Comparison of ENCODE assay signal across 27 cellular contexts in genomic region chr20:41913146-41913545, GRCh38.
"Had no signal": no experiment of that assay in that cellular context is flagged by ENCODE, and none has a peak within 500 bp of the region (broad histone marks: within the 10 kb centered on the region; RNA-seq: fewer than 3 reads in every experiment).

No MANE protein-coding gene starts in this region.

- H3K27ac ChIP-seq: neutrophil, pancreas, skin epidermis, spleen, stomach, thoracic aorta, thyroid gland, tibial nerve, upper lobe of left lung, vagina had no signal

- H3K9me3 ChIP-seq: neutrophil, pancreas, thoracic aorta, thyroid gland, vagina had no signal

- FAIRE-seq: pancreas, urothelium cell line had no signal

- DNase-seq: naive thymus-derived CD4-positive, alpha-beta T cell; natural killer cell; nucleus accumbens; pancreas; posterior cingulate gyrus; retina; right cardiac atrium; spleen; stimulated activated CD4-positive, alpha-beta T cell treated with anti-CD3 and anti-CD28 coated beads, Interleukin-12 subunit alpha, Interleukin-12 subunit beta, amount 100 ng/mL, for 4 hours; stimulated activated CD4-positive, alpha-beta T cell treated with anti-CD3 and anti-CD28 coated beads, Interleukin-1b, Interleukin-23, amount 100 ng/mL, for 48 hours; stimulated activated CD4-positive, alpha-beta T cell treated with anti-CD3 and anti-CD28 coated beads, Interleukin-4, amount 100 ng/mL, for 1 hour; stimulated activated CD4-positive, alpha-beta T cell treated with anti-CD3 and anti-CD28 coated beads, Interleukin-4, amount 100 ng/mL, for 4 hours; stimulated activated CD8-positive, alpha-beta memory T cell treated with anti-CD3 and anti-CD28 coated beads, Interleukin-4, amount 100 ng/mL, for 48 hours; stimulated activated naive CD4-positive, alpha-beta T cell; stomach; thyroid gland; trophoblast cell; upper lobe of left lung had no signal

- ATAC-seq: naive thymus-derived CD4-positive, alpha-beta T cell; natural killer cell; pancreas; right cardiac atrium; sciatic nerve; stimulated activated memory B cell treated with anti-CD40 and anti-IgM and Interleukin-4, amounts not matched to agents 10 μg/mL and 1 μg/mL and 100 μg/mL, for 72 hours had no signal

- H3K4me1 ChIP-seq: pancreas, spleen, stomach, thyroid gland, tibial nerve, upper lobe of left lung, vagina had no signal

- H3K27me3 ChIP-seq: neutrophil, spleen, thyroid gland, tibial nerve, upper lobe of left lung, vagina had no signal

- H3K36me3 ChIP-seq: neutrophil, pancreas, spleen, stomach, thoracic aorta, thyroid gland, tibial nerve, upper lobe of left lung, vagina had no signal

- H3K4me2 ChIP-seq: smooth muscle cell had no signal

- H3K4me3 ChIP-seq: pancreas, skin epidermis, smooth muscle cell, spleen, stomach, thoracic aorta, thyroid gland, tibial nerve, upper lobe of left lung, vagina had no signal
